13 cellular contexts compared by ENCODE assay signal in the genomic region with DNA sequence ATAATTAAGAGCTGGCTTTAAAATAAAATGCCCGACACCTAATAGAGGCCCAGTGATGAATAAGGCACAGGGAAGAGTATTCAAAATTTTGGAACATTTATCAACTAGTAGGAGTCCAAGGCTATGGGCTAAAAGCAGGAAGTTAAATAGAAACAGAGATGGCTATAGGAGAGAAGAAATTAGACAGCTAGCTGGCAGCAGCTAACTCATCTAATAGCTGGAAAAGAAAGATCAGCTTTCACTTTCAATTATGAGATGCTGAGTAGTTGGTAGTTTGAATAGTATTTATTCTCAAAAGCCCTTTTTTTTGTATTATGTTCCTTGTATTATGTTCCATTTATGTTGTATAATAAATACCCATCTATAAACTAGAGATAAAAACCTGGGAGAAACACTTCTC.
"Had no signal": no experiment of that assay in that cellular context is flagged by ENCODE, and none has a peak within 500 bp of the region (broad histone marks: within the 10 kb centered on the region; RNA-seq: fewer than 3 reads in every experiment).

No MANE protein-coding gene starts in this region.

- H3K4me3 ChIP-seq: lower lobe of right lung had no signal

- H3K27me3 Mint-ChIP-seq: stimulated activated memory B cell treated with anti-CD40 and anti-IgM and Interleukin-4, amounts not matched to agents 10 μg/mL and 1 μg/mL and 100 μg/mL, for 72 hours had no signal

- ATAC-seq: activated CD4-positive, CD25-positive, alpha-beta regulatory T cell treated with anti-CD3 and anti-CD28 coated beads, Interleukin-2, amount 50 U/mL, for 24 hours; effector memory CD8-positive, alpha-beta T cell; foreskin keratinocyte; left cardiac atrium; lower lobe of right lung; stimulated activated memory B cell treated with anti-CD40 and anti-IgM and Interleukin-4, amounts not matched to agents 10 μg/mL and 1 μg/mL and 100 μg/mL, for 72 hours had no signal

- H3K9me3 ChIP-seq: lower lobe of right lung had no signal

- H3K4me1 ChIP-seq: foreskin keratinocyte had no signal

- H3K36me3 ChIP-seq: lower lobe of right lung had no signal

- H3K27ac ChIP-seq: foreskin keratinocyte, lower lobe of right lung had no signal

- H3K4me1 Mint-ChIP-seq: mesothelial cell of epicardium; stimulated activated memory B cell treated with anti-CD40 and anti-IgM and Interleukin-4, amounts not matched to agents 10 μg/mL and 1 μg/mL and 100 μg/mL, for 72 hours had no signal

- H3K4me3 Mint-ChIP-seq: effector memory CD8-positive, alpha-beta T cell; mesothelial cell of epicardium; nephron progenitor cell; stimulated activated memory B cell treated with anti-CD40 and anti-IgM and Interleukin-4, amounts not matched to agents 10 μg/mL and 1 μg/mL and 100 μg/mL, for 72 hours had no signal

- H3K27ac Mint-ChIP-seq: effector memory CD8-positive, alpha-beta T cell; mesothelial cell of epicardium; nephron progenitor cell; stimulated activated memory B cell treated with anti-CD40 and anti-IgM and Interleukin-4, amounts not matched to agents 10 μg/mL and 1 μg/mL and 100 μg/mL, for 72 hours had no signal

- DNase-seq: activated naive CD4-positive, alpha-beta T cell treated with Interleukin-2 at 50 U/mL for 16 hours; activated T-cell treated with anti-CD3 and anti-CD28 coated beads for 4 hours; aorta; dermis blood vessel endothelial cell; effector memory CD8-positive, alpha-beta T cell; foreskin keratinocyte; left cardiac atrium; lower lobe of right lung; nephron progenitor cell; occipital lobe had no signal

- H3K27me3 ChIP-seq: foreskin keratinocyte had no signal

- H3K36me3 Mint-ChIP-seq: mesothelial cell of epicardium; stimulated activated memory B cell treated with anti-CD40 and anti-IgM and Interleukin-4, amounts not matched to agents 10 μg/mL and 1 μg/mL and 100 μg/mL, for 72 hours had no signal

- H3K9me3 Mint-ChIP-seq: effector memory CD8-positive, alpha-beta T cell; mesothelial cell of epicardium; nephron progenitor cell; stimulated activated memory B cell treated with anti-CD40 and anti-IgM and Interleukin-4, amounts not matched to agents 10 μg/mL and 1 μg/mL and 100 μg/mL, for 72 hours had no signal
